In genomic region chr7:100065452-100066186, GRCh38 we compare ENCODE assay signal across 15 cellular contexts. TPM values are rescaled to one million over a fixed set of nuclear protein-coding genes. Genes with fewer than 3 reads are reported as not detected.
A peak's percentile ranks its signal among the peaks of the same experiment; 100 is the strongest.
DNase-seq lines count a peak whose midpoint lies in the region; ATAC-seq, FAIRE-seq and TF ChIP-seq lines count a peak whose summit lies in the region.
"Had no signal": no experiment of that assay in that cellular context is flagged by ENCODE, and none has a peak within 500 bp of the region (broad histone marks: within the 10 kb centered on the region; RNA-seq: fewer than 3 reads in every experiment).

No MANE protein-coding gene starts in this region.

- TF ChIP-seq POLR2A in IMR-90 (IDR thresholded peaks at IDR 0.05; ENCODE audit: low read depth, low read length) (no peak), K562 (conservative IDR thresholded peaks at IDR 0.05) (no peak; the same call in 1 of the 2 replicates)

- no peak overlapping the region for H4K91ac ChIP-seq in IMR-90 (ENCODE audit: insufficient read depth, low read depth, low read length)

- 0 out of 2 replicates have a peak, but pooled peaks cover 3% of the 10 kb centered on the region for H3K9me1 ChIP-seq in IMR-90 (ENCODE audit: insufficient read depth, low read length)
- H3K9me1 ChIP-seq in K562 (ENCODE audit: control insufficient read depth, insufficient read depth, low read length) = no peaks in the 10 kb centered on the region

- H3K27ac ChIP-seq in IMR-90 (ENCODE audit: insufficient read depth, low read length) (peak overlapping the region; percentile 4; the same call in 1 of the 2 replicates), K562 (ENCODE audit: extremely low read depth, low read depth, low read length) (no peak overlapping the region), subcutaneous abdominal adipose tissue (ENCODE audit: low read depth, low read length) (peak overlapping the region; percentile 15)

- H3K36me3 ChIP-seq in IMR-90 (ENCODE audit: control insufficient read depth, insufficient read depth, low read length) (peaks cover 52% of the 10 kb centered on the region), K562 (ENCODE audit: control insufficient read depth, insufficient read depth, low read length) (peaks cover 45% of the 10 kb centered on the region), subcutaneous abdominal adipose tissue (ENCODE audit: control insufficient read depth in 5 of 5, insufficient read depth in 5 of 5, low read length in 5 of 5) (peaks cover 7 to 61% (median 43%) of the 10 kb centered on the region in 5 donors)

- no peak overlapping the region for H2AK5ac ChIP-seq in IMR-90 (ENCODE audit: low read depth, low read length)

- TF ChIP-seq RAD21 in IMR-90 (IDR thresholded peaks at IDR 0.05; ENCODE audit: low read length) = no peak
- TF ChIP-seq RAD21 in K562 (CRISPR knock-in tag; conservative IDR thresholded peaks at IDR 0.05 in 1 of 2, IDR thresholded peaks at IDR 0.05 in 1 of 2) = no peak

- no peaks in the 10 kb centered on the region for H3K79me2 ChIP-seq in K562 (ENCODE audit: control insufficient read depth, insufficient read depth, low read length)

- H2BK120ac ChIP-seq in IMR-90 (ENCODE audit: low read depth, low read length) = no peak overlapping the region

- in situ Hi-C loops in IMR-90 (cut with MboI; ENCODE audit: low sequenced_read_pairs) = no loop called here
- in situ Hi-C loops in K562 (cut with MboI) = no loop called here

- dilution Hi-C loops in IMR-90 (cut with HindIII; ENCODE audit: low sequenced_read_pairs, unreplicated experiment) = no loop called here

- peaks cover 2% of the 10 kb centered on the region; the same call in 1 of the 2 replicates for H3K4me1 ChIP-seq in IMR-90 (ENCODE audit: control insufficient read depth, insufficient read depth, low read length)
- peaks cover 5 to 19% of the 10 kb centered on the region in 2 experiments; a peak in 3 of 5 replicates for H3K4me1 ChIP-seq in K562 (replicated peaks in 1 of 2; ENCODE audit: control insufficient read depth in 2 of 2, insufficient read depth in 2 of 2, low read length in 2 of 2)
- peaks cover 0 to 11% (median 9%) of the 10 kb centered on the region in 5 donors for H3K4me1 ChIP-seq in subcutaneous abdominal adipose tissue (ENCODE audit: control insufficient read depth in 5 of 5, insufficient read depth in 5 of 5, low read length in 5 of 5)

- POLR2A ChIA-PET in IMR-90 (lab: Charles Lee; ENCODE audit: unreplicated experiment) (no interaction called here), K562 (lab: Yijun Ruan, JAX) (interaction anchor here (1.2 to 4.6 kb wide), 2 partner anchors 8 to 10 kb away, joined by 3 to 32 read pairs; no protein-coding TSS in a partner anchor)

- no peaks in the 10 kb centered on the region for H3K27me3 ChIP-seq in IMR-90 (ENCODE audit: control insufficient read depth, insufficient read depth, low read length)
- no peaks in the 10 kb centered on the region for H3K27me3 ChIP-seq in K562 (ENCODE audit: control insufficient read depth in 2 of 2, insufficient read depth in 2 of 2, low read length in 2 of 2)
- H3K27me3 ChIP-seq in subcutaneous abdominal adipose tissue (ENCODE audit: control insufficient read depth in 5 of 5, insufficient read depth in 4 of 5, low read length in 5 of 5) = no peaks in the 10 kb centered on the region

- H3K9me3 ChIP-seq in IMR-90 (ENCODE audit: control insufficient read depth, insufficient read depth, low read length) (peaks cover 24% of the 10 kb centered on the region), K562 (replicated peaks; ENCODE audit: control insufficient read depth, insufficient read depth, low read depth, low read length) (peaks cover 8% of the 10 kb centered on the region), subcutaneous abdominal adipose tissue (ENCODE audit: control insufficient read depth in 5 of 5, low read length in 5 of 5) (peaks cover 3 to 8% (median 6%) of the 10 kb centered on the region in 5 donors)

- H3K9ac ChIP-seq in IMR-90 (ENCODE audit: low read depth, low read length) (no peak overlapping the region), K562 (ENCODE audit: insufficient read depth in 1 of 2, low read depth in 2 of 2, low read length in 2 of 2) (no peak overlapping the region), subcutaneous abdominal adipose tissue (ENCODE audit: low read length in 5 of 5) (no peak overlapping the region)

- TF ChIP-seq CTCF in IMR-90 (conservative IDR thresholded peaks at IDR 0.05; ENCODE audit: low read depth, low read length) (no peak), K562 (IDR thresholded peaks at IDR 0.05 in 2 of 3, conservative IDR thresholded peaks at IDR 0.05 in 1 of 3; ENCODE audit: insufficient read depth in 2 of 3, low read depth in 1 of 3, low read length in 3 of 3) (no peak)

- DNase-seq in IMR-90 (peak; percentile 70), K562 (ENCODE audit: extremely low read depth in 1 of 4, low spot score in 3 of 4) (peak; percentile 57 to 74 (median 63)), left colon (no peak), CD1c-positive myeloid dendritic cell (ENCODE audit: extremely low spot score) (no peak)
- DNase-seq: activated CD4-positive, alpha-beta T cell treated with anti-CD3 and anti-CD28 coated beads for 36 hours; activated naive CD4-positive, alpha-beta T cell treated with anti-CD3 and anti-CD28 coated beads, Interleukin-2, amount 50 U/mL, for 16 hours; GDM1; NCI-H345; SIG-M5; small intestine; stimulated activated naive CD4-positive, alpha-beta T cell had no signal

- no peak overlapping the region for H2BK15ac ChIP-seq in IMR-90 (ENCODE audit: low read depth, low read length)

- no peak overlapping the region for H2BK20ac ChIP-seq in IMR-90 (ENCODE audit: low read depth, low read length)

- H2AK9ac ChIP-seq in IMR-90 (replicated peaks; ENCODE audit: low read depth, low read length, poor library complexity) = no peak overlapping the region

- H3K23ac ChIP-seq in IMR-90 (ENCODE audit: low read depth, low read length) = no peak overlapping the region

- no peak overlapping the region for H3K14ac ChIP-seq in IMR-90 (replicated peaks; ENCODE audit: low read depth, low read length)

- H2BK5ac ChIP-seq in IMR-90 (ENCODE audit: low read depth, low read length, poor library complexity, severe bottlenecking) = no peak overlapping the region

- peaks cover 6 to 12% of the 10 kb centered on the region in 2 experiments; a peak in 3 of 4 replicates for H3K79me1 ChIP-seq in IMR-90 (ENCODE audit: low read depth in 1 of 2, low read length in 2 of 2)

- WGBS in IMR-90 (ENCODE audit: extremely low coverage in 2 of 2, insufficient read length in 1 of 2), 2 experiments = no CpG with 5 or more reads among the region's 8 CpGs
- 18% methylated on average over 8 of the region's 8 CpGs for WGBS in K562 (ENCODE audit: insufficient coverage, low coverage, missing lambda C conversion rate)

- FAIRE-seq in K562 (lab: Jason Lieb, UNC) = no peak
- FAIRE-seq: GM19239, small intestine had no signal

- H4K8ac ChIP-seq in IMR-90 (ENCODE audit: low read depth in 2 of 2, low read length in 2 of 2) = no peak overlapping the region

- H3K18ac ChIP-seq in IMR-90 (ENCODE audit: low read depth, low read length) = no peak overlapping the region

- H3K4me3 ChIP-seq in IMR-90 (ENCODE audit: insufficient read depth, low read depth, low read length) = no peak overlapping the region
- H3K4me3 ChIP-seq in K562 = no peak overlapping the region
- no peak overlapping the region for H3K4me3 ChIP-seq in subcutaneous abdominal adipose tissue (ENCODE audit: low read depth in 1 of 5, low read length in 5 of 5)

- CTCF ChIA-PET in IMR-90 (lab: Yijun Ruan, JAX) = no interaction called here
- CTCF ChIA-PET in K562 (lab: Yijun Ruan, JAX; ENCODE audit: low intra/inter-chr PET ratio) = no interaction called here

- H3K4ac ChIP-seq in IMR-90 (ENCODE audit: low read depth, low read length) = no peak overlapping the region

- TF ChIP-seq EP300 in K562 (IDR thresholded peaks at IDR 0.05; ENCODE audit: low read length) = no peak

- intact Hi-C loops in IMR-90 (cut with micrococcal nuclease) (no loop called here), K562 (cut with micrococcal nuclease) (no loop called here), left colon (cut with DNase I, micrococcal nuclease) (no loop called here)

- no peak overlapping the region for H3K56ac ChIP-seq in IMR-90 (ENCODE audit: extremely low read depth, insufficient read depth, low read length)

- H2AFZ ChIP-seq in IMR-90 (replicated peaks; ENCODE audit: low read length, poor library complexity) = no peak overlapping the region
- no peak overlapping the region for H2AFZ ChIP-seq in K562 (ENCODE audit: low read depth, low read length)

- H3K4me2 ChIP-seq in IMR-90 (ENCODE audit: low read depth, low read length) = no peak overlapping the region
- peak overlapping the region; percentile 30; the same call in 1 of the 2 replicates for H3K4me2 ChIP-seq in K562 (ENCODE audit: insufficient read depth, low read length)

- no TSS peak for BruUV-seq in IMR-90 (replicated peaks; lab: Mats Ljungman, UMichigan)
- BruUV-seq in K562 (replicated peaks; lab: Mats Ljungman, UMichigan) = no TSS peak

- no peak overlapping the region for H4K5ac ChIP-seq in IMR-90 (ENCODE audit: low read depth, low read length)

- H4K20me1 ChIP-seq in IMR-90 (ENCODE audit: insufficient read depth, low read length) (no peaks in the 10 kb centered on the region), K562 (replicated peaks; ENCODE audit: control insufficient read depth, insufficient read depth, low read length) (no peaks in the 10 kb centered on the region)

- ATAC-seq in IMR-90 (ENCODE audit: low read depth) (peak; percentile 50), K562 (peak; percentile 69), left colon (peak; percentile 46), GM21717 (IDR thresholded peaks at IDR 0.05; ENCODE audit: unreplicated experiment) (no peak), GM18502 (IDR thresholded peaks at IDR 0.05; ENCODE audit: poor library complexity, unreplicated experiment) (no peak)
- ATAC-seq: activated CD4-positive, alpha-beta T cell treated with anti-CD3 and anti-CD28 coated beads for 36 hours had no signal

RNA-seq across cellular contexts. Expression of gene ZNF3, which starts 15.9 kb away (rescaled TPM):
- 30.8 and 33.1 TPM in 2 replicates for total RNA-seq in IMR-90 (2012; rRNA removed)
- polyA plus RNA-seq in IMR-90 (2012; rRNA removed) = 20.4 and 24.8 TPM in 2 replicates
- polyA plus RNA-seq in IMR-90 (2012; cell fraction: cytosol; rRNA removed) = 4.7 and 6.3 TPM in 2 replicates
- 55.3 and 172 TPM in 2 replicates for polyA plus RNA-seq in IMR-90 (2012; cell fraction: nucleus; rRNA removed; ENCODE audit: low replicate concordance)
- 153 and 214 TPM in 2 replicates for total RNA-seq in K562 (2011; cell fraction: chromatin; rRNA removed; ENCODE audit: low replicate concordance)
- total RNA-seq in K562 (2011; cell fraction: nucleolus; rRNA removed) = 103 and 125 TPM in 2 replicates
- total RNA-seq in K562 (2011; cell fraction: nucleoplasm; rRNA removed) = 119 and 140 TPM in 2 replicates
- total RNA-seq in K562 (2014; rRNA removed) = 33.6 and 35.6 TPM in 2 replicates
- 55.6 and 64.4 TPM in 2 replicates for total RNA-seq in K562 (2014; rRNA removed; fragmentation: Illumina TruSeq; extraction: Trizol)
- 61.6 and 64.9 TPM in 2 replicates for total RNA-seq in K562 (2015; rRNA removed; fragmentation: Illumina TruSeq; extraction: Trizol)
- total RNA-seq in K562 (2021) = 46.7 and 48.5 TPM in 2 replicates
- 44.8 and 52.3 TPM in 2 replicates for polyA plus RNA-seq in K562 (2011; rRNA removed)
- polyA plus RNA-seq in K562 (2011; cell fraction: cytosol; rRNA removed) = 20.8 and 27.2 TPM in 2 replicates
- polyA plus RNA-seq in K562 (2011; cell fraction: nucleus; rRNA removed) = 85.4 and 103 TPM in 2 replicates
- polyA plus RNA-seq in K562 (2012) = 30.1 and 31.6 TPM in 2 replicates
- 58.4 and 58.7 TPM in 2 replicates for polyA plus RNA-seq in K562 (2014; fragmentation: Illumina TruSeq; extraction: Trizol)
- polyA plus RNA-seq in K562 (2014; fragmentation: Nextera tagmentation; extraction: Ambion mirVana) = 10 to 100 TPM; 30.0 to 51.5 TPM
- 39.6 and 45.8 TPM in 2 replicates for polyA plus RNA-seq in K562 (2014; rRNA removed)
- polyA minus RNA-seq in K562 (2011; rRNA and poly(A)+ RNA removed) = 55.6 and 57.4 TPM in 2 replicates
- 10.5 and 15.3 TPM in 2 replicates for polyA minus RNA-seq in K562 (2011; cell fraction: cytosol; rRNA and poly(A)+ RNA removed)
- 33.7 and 50.5 TPM in 2 replicates for polyA minus RNA-seq in K562 (2011; cell fraction: nucleus; rRNA and poly(A)+ RNA removed)
- total RNA-seq in left colon = 10 to 100 TPM; 34.0 to 37.2 TPM

RNA-seq across cellular contexts. Expression of gene ZSCAN21, which starts 16.0 kb away (rescaled TPM):
- total RNA-seq in IMR-90 (2012; rRNA removed) = 13.1 and 13.3 TPM in 2 replicates
- 10.8 and 11.5 TPM in 2 replicates for polyA plus RNA-seq in IMR-90 (2012; rRNA removed)
- polyA plus RNA-seq in IMR-90 (2012; cell fraction: cytosol; rRNA removed) = 4.9 and 6.1 TPM in 2 replicates
- polyA plus RNA-seq in IMR-90 (2012; cell fraction: nucleus; rRNA removed; ENCODE audit: low replicate concordance) = 5.6 and 14.0 TPM in 2 replicates
- 19.2 and 21.8 TPM in 2 replicates for total RNA-seq in K562 (2011; cell fraction: chromatin; rRNA removed; ENCODE audit: low replicate concordance)
- 12.0 and 13.5 TPM in 2 replicates for total RNA-seq in K562 (2011; cell fraction: nucleolus; rRNA removed)
- total RNA-seq in K562 (2011; cell fraction: nucleoplasm; rRNA removed) = 9.1 and 13.6 TPM in 2 replicates
- 13.8 and 14.0 TPM in 2 replicates for total RNA-seq in K562 (2014; rRNA removed)
- 13.2 and 14.1 TPM in 2 replicates for total RNA-seq in K562 (2014; rRNA removed; fragmentation: Illumina TruSeq; extraction: Trizol)
- 11.6 and 12.2 TPM in 2 replicates for total RNA-seq in K562 (2015; rRNA removed; fragmentation: Illumina TruSeq; extraction: Trizol)
- total RNA-seq in K562 (2021) = 12.7 and 13.8 TPM in 2 replicates
- 9.5 and 13.4 TPM in 2 replicates for polyA plus RNA-seq in K562 (2011; rRNA removed)
- polyA plus RNA-seq in K562 (2011; cell fraction: cytosol; rRNA removed) = 6.7 and 9.5 TPM in 2 replicates
- 7.4 and 7.8 TPM in 2 replicates for polyA plus RNA-seq in K562 (2011; cell fraction: nucleus; rRNA removed)
- polyA plus RNA-seq in K562 (2012) = 7.7 and 8.5 TPM in 2 replicates
- 13.5 and 15.5 TPM in 2 replicates for polyA plus RNA-seq in K562 (2014; fragmentation: Illumina TruSeq; extraction: Trizol)
- polyA plus RNA-seq in K562 (2014; fragmentation: Nextera tagmentation; extraction: Ambion mirVana) = 1 to 10 TPM; 5.9 to 6.9 TPM
- 11.6 and 11.8 TPM in 2 replicates for polyA plus RNA-seq in K562 (2014; rRNA removed)
- 8.2 and 9.7 TPM in 2 replicates for polyA minus RNA-seq in K562 (2011; rRNA and poly(A)+ RNA removed)
- polyA minus RNA-seq in K562 (2011; cell fraction: cytosol; rRNA and poly(A)+ RNA removed) = 3.5 and 5.0 TPM in 2 replicates
- 2.6 and 3.2 TPM in 2 replicates for polyA minus RNA-seq in K562 (2011; cell fraction: nucleus; rRNA and poly(A)+ RNA removed)
- 1 to 10 TPM; 6.7 to 7.1 TPM for total RNA-seq in left colon

RNA-seq across cellular contexts. Expression of gene COPS6, which starts 23.1 kb away (rescaled TPM):
- total RNA-seq in IMR-90 (2012; rRNA removed) (158 and 185 TPM in 2 replicates), K562 (2014; rRNA removed) (102 and 119 TPM in 2 replicates), K562 (2014; rRNA removed; fragmentation: Illumina TruSeq; extraction: Trizol) (56.4 and 64.2 TPM in 2 replicates), K562 (2015; rRNA removed; fragmentation: Illumina TruSeq; extraction: Trizol) (60.1 and 63.0 TPM in 2 replicates), K562 (2021) (168 TPM in 2 replicates), left colon (10 to 100 TPM; 59.3 to 65.6 TPM)
- polyA plus RNA-seq in IMR-90 (2012; rRNA removed) (303 and 325 TPM in 2 replicates), K562 (2011; rRNA removed) (142 and 202 TPM in 2 replicates), K562 (2014; fragmentation: Illumina TruSeq; extraction: Trizol) (176 and 194 TPM in 2 replicates), K562 (2014; fragmentation: Nextera tagmentation; extraction: Ambion mirVana) (100 to 1,000 TPM; 160 to 331 TPM), K562 (2014; rRNA removed) (212 and 232 TPM in 2 replicates)
- 189 and 197 TPM in 2 replicates for polyA plus RNA-seq in IMR-90 (2012; cell fraction: cytosol; rRNA removed)
- 146 and 159 TPM in 2 replicates for polyA plus RNA-seq in IMR-90 (2012; cell fraction: nucleus; rRNA removed; ENCODE audit: low replicate concordance)
- total RNA-seq in K562 (2011; cell fraction: chromatin; rRNA removed; ENCODE audit: low replicate concordance) = 151 and 243 TPM in 2 replicates
- total RNA-seq in K562 (2011; cell fraction: nucleolus; rRNA removed) = 132 and 134 TPM in 2 replicates
- total RNA-seq in K562 (2011; cell fraction: nucleoplasm; rRNA removed) = 123 and 134 TPM in 2 replicates
- 161 and 249 TPM in 2 replicates for polyA plus RNA-seq in K562 (2011; cell fraction: cytosol; rRNA removed)
- polyA plus RNA-seq in K562 (2011; cell fraction: nucleus; rRNA removed) = 125 and 159 TPM in 2 replicates
- 160 and 243 TPM in 2 replicates for polyA plus RNA-seq in K562 (2012)
- polyA minus RNA-seq in K562 (2011; rRNA and poly(A)+ RNA removed) = 82.3 and 172 TPM in 2 replicates
- 57.4 and 102 TPM in 2 replicates for polyA minus RNA-seq in K562 (2011; cell fraction: cytosol; rRNA and poly(A)+ RNA removed)
- 37.4 and 39.0 TPM in 2 replicates for polyA minus RNA-seq in K562 (2011; cell fraction: nucleus; rRNA and poly(A)+ RNA removed)

RNA-seq across cellular contexts. Expression of gene MCM7, which starts 35.6 kb away (rescaled TPM):
- total RNA-seq in IMR-90 (2012; rRNA removed) = 130 and 137 TPM in 2 replicates
- polyA plus RNA-seq in IMR-90 (2012; rRNA removed) = 104 and 119 TPM in 2 replicates
- polyA plus RNA-seq in IMR-90 (2012; cell fraction: cytosol; rRNA removed) = 47.2 and 71.0 TPM in 2 replicates
- 196 and 287 TPM in 2 replicates for polyA plus RNA-seq in IMR-90 (2012; cell fraction: nucleus; rRNA removed; ENCODE audit: low replicate concordance)
- 414 and 758 TPM in 2 replicates for total RNA-seq in K562 (2011; cell fraction: chromatin; rRNA removed; ENCODE audit: low replicate concordance)
- 463 and 497 TPM in 2 replicates for total RNA-seq in K562 (2011; cell fraction: nucleolus; rRNA removed)
- total RNA-seq in K562 (2011; cell fraction: nucleoplasm; rRNA removed) = 263 and 349 TPM in 2 replicates
- total RNA-seq in K562 (2014; rRNA removed) = 560 and 610 TPM in 2 replicates
- 303 and 336 TPM in 2 replicates for total RNA-seq in K562 (2014; rRNA removed; fragmentation: Illumina TruSeq; extraction: Trizol)
- 408 and 410 TPM in 2 replicates for total RNA-seq in K562 (2015; rRNA removed; fragmentation: Illumina TruSeq; extraction: Trizol)
- 588 and 616 TPM in 2 replicates for total RNA-seq in K562 (2021)
- 304 and 329 TPM in 2 replicates for polyA plus RNA-seq in K562 (2011; rRNA removed)
- polyA plus RNA-seq in K562 (2011; cell fraction: cytosol; rRNA removed) = 333 and 730 TPM in 2 replicates
- 657 and 888 TPM in 2 replicates for polyA plus RNA-seq in K562 (2011; cell fraction: nucleus; rRNA removed)
- 488 and 498 TPM in 2 replicates for polyA plus RNA-seq in K562 (2012)
- 437 and 491 TPM in 2 replicates for polyA plus RNA-seq in K562 (2014; fragmentation: Illumina TruSeq; extraction: Trizol)
- 100 to 1,000 TPM; 407 to 856 TPM for polyA plus RNA-seq in K562 (2014; fragmentation: Nextera tagmentation; extraction: Ambion mirVana)
- 488 and 513 TPM in 2 replicates for polyA plus RNA-seq in K562 (2014; rRNA removed)
- 295 and 393 TPM in 2 replicates for polyA minus RNA-seq in K562 (2011; rRNA and poly(A)+ RNA removed)
- polyA minus RNA-seq in K562 (2011; cell fraction: cytosol; rRNA and poly(A)+ RNA removed) = 320 and 399 TPM in 2 replicates
- polyA minus RNA-seq in K562 (2011; cell fraction: nucleus; rRNA and poly(A)+ RNA removed) = 299 and 305 TPM in 2 replicates
- 10 to 100 TPM; 44.7 to 62.1 TPM for total RNA-seq in left colon

RNA-seq across cellular contexts. Expression of gene AP4M1, which starts 35.8 kb away (rescaled TPM):
- total RNA-seq in IMR-90 (2012; rRNA removed) = 18.6 and 21.1 TPM in 2 replicates
- polyA plus RNA-seq in IMR-90 (2012; rRNA removed) = 20.5 and 21.4 TPM in 2 replicates
- polyA plus RNA-seq in IMR-90 (2012; cell fraction: cytosol; rRNA removed) = 17.7 and 24.6 TPM in 2 replicates
- 52.6 and 55.7 TPM in 2 replicates for polyA plus RNA-seq in IMR-90 (2012; cell fraction: nucleus; rRNA removed; ENCODE audit: low replicate concordance)
- total RNA-seq in K562 (2011; cell fraction: chromatin; rRNA removed; ENCODE audit: low replicate concordance) = 35.5 and 59.8 TPM in 2 replicates
- total RNA-seq in K562 (2011; cell fraction: nucleolus; rRNA removed) = 50.4 and 51.6 TPM in 2 replicates
- total RNA-seq in K562 (2011; cell fraction: nucleoplasm; rRNA removed) = 26.7 and 40.9 TPM in 2 replicates
- total RNA-seq in K562 (2014; rRNA removed) = 17.4 and 30.9 TPM in 2 replicates
- 11.0 and 12.2 TPM in 2 replicates for total RNA-seq in K562 (2014; rRNA removed; fragmentation: Illumina TruSeq; extraction: Trizol)
- total RNA-seq in K562 (2015; rRNA removed; fragmentation: Illumina TruSeq; extraction: Trizol) = 11.9 and 13.5 TPM in 2 replicates
- 21.8 and 25.2 TPM in 2 replicates for total RNA-seq in K562 (2021)
- polyA plus RNA-seq in K562 (2011; rRNA removed) = 12.7 and 14.1 TPM in 2 replicates
- 14.1 and 21.2 TPM in 2 replicates for polyA plus RNA-seq in K562 (2011; cell fraction: cytosol; rRNA removed)
- 41.5 and 49.3 TPM in 2 replicates for polyA plus RNA-seq in K562 (2011; cell fraction: nucleus; rRNA removed)
- 15.8 and 27.8 TPM in 2 replicates for polyA plus RNA-seq in K562 (2012)
- 16.4 and 18.0 TPM in 2 replicates for polyA plus RNA-seq in K562 (2014; fragmentation: Illumina TruSeq; extraction: Trizol)
- polyA plus RNA-seq in K562 (2014; fragmentation: Nextera tagmentation; extraction: Ambion mirVana) = 1 to 10 TPM; 1.3 to 3.6 TPM
- polyA plus RNA-seq in K562 (2014; rRNA removed) = 15.6 and 19.6 TPM in 2 replicates
- 10.9 and 15.8 TPM in 2 replicates for polyA minus RNA-seq in K562 (2011; rRNA and poly(A)+ RNA removed)
- 9.1 and 11.9 TPM in 2 replicates for polyA minus RNA-seq in K562 (2011; cell fraction: cytosol; rRNA and poly(A)+ RNA removed)
- 12.1 and 17.2 TPM in 2 replicates for polyA minus RNA-seq in K562 (2011; cell fraction: nucleus; rRNA and poly(A)+ RNA removed)
- 10 to 100 TPM; 20.2 to 20.8 TPM for total RNA-seq in left colon

Comparison
In these comparisons a context has a peak if more than half of its experiments do, and no peak if none do; other contexts are left out.
1. ATAC-seq: peak in IMR-90 (single experiment), K562 (single experiment) and left colon (single experiment); none in GM21717 (single experiment) and GM18502 (single experiment).
2. DNase-seq: peak in IMR-90 (single experiment) and K562 (4 of 4); none in left colon (0 of 2) and CD1c-positive myeloid dendritic cell (single experiment).